20 cellular contexts compared by ENCODE assay signal in the genomic region with DNA sequence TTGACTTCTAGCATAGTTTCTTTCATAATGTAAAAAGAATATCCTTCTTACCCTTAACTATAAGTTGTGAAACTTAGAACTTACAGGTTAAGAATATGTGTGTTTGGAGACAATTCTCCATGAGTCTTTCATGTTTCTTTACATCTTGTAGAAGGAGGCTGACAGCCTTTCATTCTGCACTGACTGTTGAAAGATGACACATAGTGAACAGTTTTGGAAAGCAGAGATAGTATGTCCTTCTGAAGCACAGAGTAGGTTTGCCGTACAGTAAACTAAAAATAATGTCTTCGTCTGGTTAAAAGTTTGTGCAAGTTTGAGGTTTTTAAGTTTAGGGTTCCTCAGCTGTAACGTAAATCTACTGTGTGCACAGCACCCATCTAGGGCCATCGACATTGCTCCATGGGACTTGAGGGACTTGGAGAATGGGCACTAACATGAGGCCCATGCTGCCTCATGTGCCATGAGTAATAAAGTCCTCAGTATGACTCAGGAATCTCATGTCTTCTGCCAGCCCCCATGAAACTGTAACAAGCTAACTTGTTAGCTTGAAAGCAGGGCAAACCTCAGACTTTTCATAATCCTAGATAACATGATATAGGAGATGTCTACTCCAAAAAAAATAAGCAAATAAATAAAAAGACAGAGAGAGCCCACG. TPM values are rescaled to one million over a fixed set of nuclear protein-coding genes. Genes with fewer than 3 reads are reported as not detected.
A peak's percentile ranks its signal among the peaks of the same experiment; 100 is the strongest.
DNase-seq lines count a peak whose midpoint lies in the region; ATAC-seq, FAIRE-seq and TF ChIP-seq lines count a peak whose summit lies in the region.
"Had no signal": no experiment of that assay in that cellular context is flagged by ENCODE, and none has a peak within 500 bp of the region (broad histone marks: within the 10 kb centered on the region; RNA-seq: fewer than 3 reads in every experiment).

No MANE protein-coding gene starts in this region.

- no peak overlapping the region for H3K4me3 ChIP-seq in bronchial epithelial cell (ENCODE audit: low read depth, low read length)
- H3K4me3 ChIP-seq: neural progenitor cell, PC-9, SK-N-MC, upper lobe of right lung had no signal

- no peaks in the 10 kb centered on the region for H3K27me3 ChIP-seq in bronchial epithelial cell (ENCODE audit: control insufficient read depth, insufficient read depth, low read length)
- H3K27me3 ChIP-seq: neural progenitor cell, upper lobe of right lung had no signal

- no peaks in the 10 kb centered on the region for H3K9me3 Mint-ChIP-seq in activated naive CD4-positive, alpha-beta T cell treated with anti-CD3 and anti-CD28 coated beads, Interleukin-2, amount 50 U/mL, for 24 hours
- H3K9me3 Mint-ChIP-seq: activated CD4-positive, alpha-beta T cell treated with anti-CD3 and anti-CD28 coated beads, Interleukin-2, amount 10 ng/mL, durations not matched to agents 7 days and 5 days; activated T-helper 1 cell treated with anti-CD3 and anti-CD28 coated beads, Interleukin-12 subunit alpha, Interleukin-12 subunit beta, Interleukin-2, Interleukin-4 antibody, amounts not matched to agents 30 ng/mL and 10 ng/mL and 1 ng/mL, durations not matched to agents 14 hours and 24 hours and 36 hours; neural progenitor cell; stimulated activated naive CD8-positive, alpha-beta T cell treated with anti-CD3 and anti-CD28 coated beads, Interleukin-15, Interleukin-2, amounts not matched to agents 100 ng/mL and 50 ng/mL, for 24 hours had no signal

- no peak for FAIRE-seq in bronchial epithelial cell (lab: Jason Lieb, UNC)

- no peaks in the 10 kb centered on the region for H3K36me3 ChIP-seq in bronchial epithelial cell (ENCODE audit: control insufficient read depth, insufficient read depth, low read length)
- H3K36me3 ChIP-seq: neural progenitor cell, upper lobe of right lung had no signal

- intact Hi-C loops in cardiac septum (cut with DNase I) = no loop called here

- no peak for TF ChIP-seq CTCF in bronchial epithelial cell (IDR thresholded peaks at IDR 0.05; ENCODE audit: insufficient read depth, low read length, severe bottlenecking)

- DNase-seq in activated naive CD4-positive, alpha-beta T cell treated with Interleukin-2 at 50 U/mL for 16 hours = no peak
- peak; percentile 33 for DNase-seq in bronchial epithelial cell (ENCODE audit: low read depth)
- no peak for DNase-seq in stimulated activated naive CD8-positive, alpha-beta T cell treated with anti-CD3 and anti-CD28 coated beads, Interleukin-15, Interleukin-2, amounts not matched to agents 100 U/mL and 50 U/mL, for 24 hours
- DNase-seq in putamen (ENCODE audit: low spot score) = no peak
- no peak for DNase-seq in cardiac septum (ENCODE audit: low spot score)
- DNase-seq in SW480 (ENCODE audit: low spot score) = no peak
- DNase-seq: ACHN; activated CD4-positive, alpha-beta T cell treated with anti-CD3 and anti-CD28 coated beads, Interleukin-2, amount 10 ng/mL, durations not matched to agents 7 days and 5 days; amygdala; CD4-positive, CD25-positive, alpha-beta regulatory T cell; DMS153; NCI-H526; PC-9; upper lobe of right lung had no signal

- H3K36me3 Mint-ChIP-seq in activated naive CD4-positive, alpha-beta T cell treated with anti-CD3 and anti-CD28 coated beads, Interleukin-2, amount 50 U/mL, for 24 hours = no peaks in the 10 kb centered on the region
- H3K36me3 Mint-ChIP-seq: CD4-positive, CD25-positive, alpha-beta regulatory T cell; neural progenitor cell had no signal

- no peak overlapping the region for H3K4me3 Mint-ChIP-seq in activated naive CD4-positive, alpha-beta T cell treated with anti-CD3 and anti-CD28 coated beads, Interleukin-2, amount 50 U/mL, for 24 hours
- H3K4me3 Mint-ChIP-seq: activated CD4-positive, alpha-beta T cell treated with anti-CD3 and anti-CD28 coated beads, Interleukin-2, amount 10 ng/mL, durations not matched to agents 7 days and 5 days; activated T-helper 1 cell treated with anti-CD3 and anti-CD28 coated beads, Interleukin-12 subunit alpha, Interleukin-12 subunit beta, Interleukin-2, Interleukin-4 antibody, amounts not matched to agents 30 ng/mL and 10 ng/mL and 1 ng/mL, durations not matched to agents 14 hours and 24 hours and 36 hours; CD4-positive, CD25-positive, alpha-beta regulatory T cell; neural progenitor cell; stimulated activated naive CD8-positive, alpha-beta T cell treated with anti-CD3 and anti-CD28 coated beads, Interleukin-15, Interleukin-2, amounts not matched to agents 100 ng/mL and 50 ng/mL, for 24 hours had no signal

- ATAC-seq in HG03442 (IDR thresholded peaks at IDR 0.05; ENCODE audit: unreplicated experiment) = peak; percentile 66
- peak; percentile 76 for ATAC-seq in stimulated activated naive CD8-positive, alpha-beta T cell treated with anti-CD3 and anti-CD28 coated beads, Interleukin-15, Interleukin-2, amounts not matched to agents 100 U/mL and 50 U/mL, for 24 hours
- ATAC-seq: upper lobe of right lung had no signal

- peak overlapping the region; percentile 27 for H3K27ac Mint-ChIP-seq in activated naive CD4-positive, alpha-beta T cell treated with anti-CD3 and anti-CD28 coated beads, Interleukin-2, amount 50 U/mL, for 24 hours
- H3K27ac Mint-ChIP-seq: activated CD4-positive, alpha-beta T cell treated with anti-CD3 and anti-CD28 coated beads, Interleukin-2, amount 10 ng/mL, durations not matched to agents 7 days and 5 days; activated T-helper 1 cell treated with anti-CD3 and anti-CD28 coated beads, Interleukin-12 subunit alpha, Interleukin-12 subunit beta, Interleukin-2, Interleukin-4 antibody, amounts not matched to agents 30 ng/mL and 10 ng/mL and 1 ng/mL, durations not matched to agents 14 hours and 24 hours and 36 hours; CD4-positive, CD25-positive, alpha-beta regulatory T cell; neural progenitor cell; stimulated activated naive CD8-positive, alpha-beta T cell treated with anti-CD3 and anti-CD28 coated beads, Interleukin-15, Interleukin-2, amounts not matched to agents 100 ng/mL and 50 ng/mL, for 24 hours had no signal

- peaks cover 3% of the 10 kb centered on the region for H3K27me3 Mint-ChIP-seq in activated naive CD4-positive, alpha-beta T cell treated with anti-CD3 and anti-CD28 coated beads, Interleukin-2, amount 50 U/mL, for 24 hours

- H3K4me1 Mint-ChIP-seq in activated naive CD4-positive, alpha-beta T cell treated with anti-CD3 and anti-CD28 coated beads, Interleukin-2, amount 50 U/mL, for 24 hours = peaks cover 9% of the 10 kb centered on the region
- H3K4me1 Mint-ChIP-seq: activated CD4-positive, alpha-beta T cell treated with anti-CD3 and anti-CD28 coated beads, Interleukin-2, amount 10 ng/mL, durations not matched to agents 7 days and 5 days; CD4-positive, CD25-positive, alpha-beta regulatory T cell; neural progenitor cell had no signal

RNA-seq across cellular contexts. Expression of a gene that starts 24.5 kb away (rescaled TPM):
- total RNA-seq in bronchial epithelial cell (3.9 and 13.3 TPM in 2 replicates), cardiac septum (8.9 TPM)
